ENCODE assay signal across 16 cellular contexts in genomic region chr22:47591709-47592108, GRCh38.
"Had no signal": no experiment of that assay in that cellular context is flagged by ENCODE, and none has a peak within 500 bp of the region (broad histone marks: within the 10 kb centered on the region; RNA-seq: fewer than 3 reads in every experiment).

No MANE protein-coding gene starts in this region.

- H3K9me3 ChIP-seq: lower lobe of right lung, testis, transverse colon had no signal

- H3K4me3 ChIP-seq: left ventricle myocardium inferior, lower lobe of right lung, testis, transverse colon had no signal

- H3K27ac ChIP-seq: foreskin keratinocyte, left ventricle myocardium inferior, lower lobe of right lung, testis, transverse colon had no signal

- H3K27me3 Mint-ChIP-seq: dendritic cell treated with granulocyte-macrophage colony-stimulating factor and Interleukin-4, amounts not matched to agents 40 ng/mL and 50 ng/mL, for 4 days; memory B cell had no signal

- H3K36me3 ChIP-seq: left ventricle myocardium inferior, lower lobe of right lung, transverse colon had no signal

- H3K4me1 ChIP-seq: foreskin keratinocyte, left ventricle myocardium inferior, lower lobe of right lung, testis, transverse colon had no signal

- H3K9me3 Mint-ChIP-seq: dendritic cell treated with granulocyte-macrophage colony-stimulating factor and Interleukin-4, amounts not matched to agents 40 ng/mL and 50 ng/mL, for 4 days; effector memory CD8-positive, alpha-beta T cell; immature natural killer cell; memory B cell; stimulated activated effector memory CD8-positive, alpha-beta T cell treated with anti-CD3 and anti-CD28 coated beads, Interleukin-12 subunit alpha, Interleukin-12 subunit beta, amount 100 ng/mL, for 72 hours had no signal

- H3K27me3 ChIP-seq: foreskin keratinocyte, testis, transverse colon had no signal

- H3K36me3 Mint-ChIP-seq: immature natural killer cell; memory B cell; stimulated activated effector memory CD8-positive, alpha-beta T cell treated with anti-CD3 and anti-CD28 coated beads, Interleukin-12 subunit alpha, Interleukin-12 subunit beta, amount 100 ng/mL, for 72 hours had no signal

- DNase-seq: effector memory CD8-positive, alpha-beta T cell; erythroblast; foreskin keratinocyte; immature natural killer cell; left ventricle myocardium inferior; lower lobe of right lung; midbrain; nephron progenitor cell; small intestine; stimulated activated CD4-positive, alpha-beta T cell treated with anti-CD3 and anti-CD28 coated beads, Interleukin-2, amount 100 ng/mL, for 48 hours; stimulated activated naive CD8-positive, alpha-beta T cell treated with anti-CD3 and anti-CD28 coated beads, Interleukin-15, Interleukin-2, amounts not matched to agents 100 U/mL and 50 U/mL, for 24 hours; testis; transverse colon had no signal

- H3K4me1 Mint-ChIP-seq: immature natural killer cell; memory B cell; nephron progenitor cell; stimulated activated effector memory CD8-positive, alpha-beta T cell treated with anti-CD3 and anti-CD28 coated beads, Interleukin-12 subunit alpha, Interleukin-12 subunit beta, amount 100 ng/mL, for 72 hours had no signal

- H3K27ac Mint-ChIP-seq: dendritic cell treated with granulocyte-macrophage colony-stimulating factor and Interleukin-4, amounts not matched to agents 40 ng/mL and 50 ng/mL, for 4 days; effector memory CD8-positive, alpha-beta T cell; immature natural killer cell; memory B cell; nephron progenitor cell; stimulated activated effector memory CD8-positive, alpha-beta T cell treated with anti-CD3 and anti-CD28 coated beads, Interleukin-12 subunit alpha, Interleukin-12 subunit beta, amount 100 ng/mL, for 72 hours had no signal

- H3K4me3 Mint-ChIP-seq: dendritic cell treated with granulocyte-macrophage colony-stimulating factor and Interleukin-4, amounts not matched to agents 40 ng/mL and 50 ng/mL, for 4 days; effector memory CD8-positive, alpha-beta T cell; immature natural killer cell; memory B cell; nephron progenitor cell; stimulated activated effector memory CD8-positive, alpha-beta T cell treated with anti-CD3 and anti-CD28 coated beads, Interleukin-12 subunit alpha, Interleukin-12 subunit beta, amount 100 ng/mL, for 72 hours had no signal
